In genomic region chrX:39616098-39616729, GRCh38 we compare ENCODE assay signal across 15 cellular contexts.
DNase-seq lines count a peak whose midpoint lies in the region; ATAC-seq and TF ChIP-seq lines count a peak whose summit lies in the region.
"Had no signal": no experiment of that assay in that cellular context is flagged by ENCODE, and none has a peak within 500 bp of the region (broad histone marks: within the 10 kb centered on the region; RNA-seq: fewer than 3 reads in every experiment).

No MANE protein-coding gene starts in this region.

- peaks cover 60% of the 10 kb centered on the region for H3K27me3 ChIP-seq in osteoblast (ENCODE audit: insufficient read depth, low read length)

- H3K9me2 ChIP-seq in OCI-LY7 (ENCODE audit: insufficient read depth, low read length): no peaks in the 10 kb centered on the region

- no peak overlapping the region for H3K27ac ChIP-seq in OCI-LY7 (ENCODE audit: low read depth, low read length, poor library complexity, severe bottlenecking)
- no peak overlapping the region for H3K27ac ChIP-seq in osteoblast (ENCODE audit: low read depth, low read length)

- BruUV-seq in OCI-LY7 (replicated peaks; lab: Mats Ljungman, UMichigan): no TSS peak

- H3K4me3 ChIP-seq in OCI-LY7 (ENCODE audit: low read depth, low read length, poor library complexity, severe bottlenecking) (no peak overlapping the region), osteoblast (ENCODE audit: insufficient read depth, low read length) (no peak overlapping the region)

- no peak for TF ChIP-seq CTCF in OCI-LY7 (conservative IDR thresholded peaks at IDR 0.05; ENCODE audit: low read length)
- TF ChIP-seq CTCF in osteoblast (IDR thresholded peaks at IDR 0.05; ENCODE audit: extremely low read depth, low read depth, low read length): no peak

- H3K27me3 Mint-ChIP-seq in activated naive CD4-positive, alpha-beta T cell treated with anti-CD3 and anti-CD28 coated beads, Interleukin-2, amount 50 U/mL, for 24 hours: no peaks in the 10 kb centered on the region
- no peaks in the 10 kb centered on the region for H3K27me3 Mint-ChIP-seq in T-helper 2 cell treated with Interferon-gamma antibody and Interleukin-4, amounts not matched to agents 5 μg/mL and 100 μg/mL, for 36 hours (ENCODE audit: low read depth)

- no peaks in the 10 kb centered on the region for H3K4me1 ChIP-seq in OCI-LY7 (ENCODE audit: insufficient read depth, low read length, poor library complexity, severe bottlenecking)
- no peaks in the 10 kb centered on the region for H3K4me1 ChIP-seq in osteoblast (ENCODE audit: insufficient read depth, low read length)

- H3K79me2 ChIP-seq in OCI-LY7 (ENCODE audit: insufficient read depth, low read depth, low read length) (no peaks in the 10 kb centered on the region), osteoblast (ENCODE audit: insufficient read depth, low read length) (no peaks in the 10 kb centered on the region)

- peak; percentile 49 for ATAC-seq in HG02623 (IDR thresholded peaks at IDR 0.05; ENCODE audit: unreplicated experiment)
- no peak for ATAC-seq in GM18520 (IDR thresholded peaks at IDR 0.05; ENCODE audit: unreplicated experiment)

- H3K9me3 Mint-ChIP-seq in activated naive CD4-positive, alpha-beta T cell treated with anti-CD3 and anti-CD28 coated beads, Interleukin-2, amount 50 U/mL, for 24 hours: no peaks in the 10 kb centered on the region
- H3K9me3 Mint-ChIP-seq in T-helper 2 cell treated with Interferon-gamma antibody and Interleukin-4, amounts not matched to agents 5 μg/mL and 100 μg/mL, for 36 hours: no peaks in the 10 kb centered on the region

- POLR2A ChIA-PET in OCI-LY7 (lab: Charles Lee): no interaction called here

- intact Hi-C loops in OCI-LY7 (cut with micrococcal nuclease; ENCODE audit: unreplicated experiment): no loop called here

- DNase-seq in activated naive CD4-positive, alpha-beta T cell treated with anti-CD3 and anti-CD28 coated beads, Interleukin-2, amount 50 U/mL, for 16 hours: no peak
- DNase-seq in OCI-LY7 (ENCODE audit: low spot score) (peak; percentile 13), osteoblast (ENCODE audit: insufficient read length, low spot score, missing footprints) (peak; percentile 73), medulla oblongata (ENCODE audit: extremely low spot score) (no peak)
- DNase-seq in T-helper 2 cell treated with Interferon-gamma antibody and Interleukin-4, amounts not matched to agents 5 μg/mL and 100 μg/mL, for 36 hours (ENCODE audit: low spot score): no peak
- DNase-seq: amniotic stem cell; DMS53; NCI-H1417 treated with DMSO at 0.1 percent for 48 hours; NCI-H774; retina; stimulated activated CD4-positive, alpha-beta T cell treated with anti-CD3 and anti-CD28 coated beads, Interleukin-4, amount 100 ng/mL, for 4 hours; T-helper 1 cell had no signal

- H3K9me3 ChIP-seq in OCI-LY7 (ENCODE audit: low read length): no peaks in the 10 kb centered on the region
- H3K9me3 ChIP-seq in osteoblast (ENCODE audit: low read depth, low read length): no peaks in the 10 kb centered on the region

- H3K4me3 Mint-ChIP-seq in activated naive CD4-positive, alpha-beta T cell treated with anti-CD3 and anti-CD28 coated beads, Interleukin-2, amount 50 U/mL, for 24 hours: no peak overlapping the region
- H3K4me3 Mint-ChIP-seq in T-helper 2 cell treated with Interferon-gamma antibody and Interleukin-4, amounts not matched to agents 5 μg/mL and 100 μg/mL, for 36 hours: no peak overlapping the region

- CTCF ChIA-PET in OCI-LY7 (lab: Charles Lee; ENCODE audit: unreplicated experiment): no interaction called here

- no peak overlapping the region for H3K4me2 ChIP-seq in OCI-LY7 (ENCODE audit: low read length)
- no peak overlapping the region for H3K4me2 ChIP-seq in osteoblast (ENCODE audit: insufficient read depth, low read length)

- H2AFZ ChIP-seq in OCI-LY7 (ENCODE audit: low read length): no peak overlapping the region
- no peak overlapping the region for H2AFZ ChIP-seq in osteoblast (ENCODE audit: low read length)

- no peaks in the 10 kb centered on the region for H3K36me3 ChIP-seq in OCI-LY7 (ENCODE audit: insufficient read depth, low read length)
- no peaks in the 10 kb centered on the region for H3K36me3 ChIP-seq in osteoblast (ENCODE audit: insufficient read depth, low read length)

- H3K36me3 Mint-ChIP-seq in activated naive CD4-positive, alpha-beta T cell treated with anti-CD3 and anti-CD28 coated beads, Interleukin-2, amount 50 U/mL, for 24 hours: no peaks in the 10 kb centered on the region
- H3K36me3 Mint-ChIP-seq in T-helper 2 cell treated with Interferon-gamma antibody and Interleukin-4, amounts not matched to agents 5 μg/mL and 100 μg/mL, for 36 hours (ENCODE audit: low read depth): no peaks in the 10 kb centered on the region

- peaks cover 24% of the 10 kb centered on the region for H3K4me1 Mint-ChIP-seq in activated naive CD4-positive, alpha-beta T cell treated with anti-CD3 and anti-CD28 coated beads, Interleukin-2, amount 50 U/mL, for 24 hours
- peaks cover 12% of the 10 kb centered on the region for H3K4me1 Mint-ChIP-seq in T-helper 2 cell treated with Interferon-gamma antibody and Interleukin-4, amounts not matched to agents 5 μg/mL and 100 μg/mL, for 36 hours (ENCODE audit: low read depth)

- H3K27ac Mint-ChIP-seq in activated naive CD4-positive, alpha-beta T cell treated with anti-CD3 and anti-CD28 coated beads, Interleukin-2, amount 50 U/mL, for 24 hours: peak overlapping the region; percentile 51
- no peak overlapping the region for H3K27ac Mint-ChIP-seq in T-helper 2 cell treated with Interferon-gamma antibody and Interleukin-4, amounts not matched to agents 5 μg/mL and 100 μg/mL, for 36 hours

- H4K20me1 ChIP-seq in OCI-LY7 (ENCODE audit: insufficient read depth, low read length): no peaks in the 10 kb centered on the region
- H4K20me1 ChIP-seq in osteoblast (ENCODE audit: insufficient read depth, low read length): no peaks in the 10 kb centered on the region

Comparison
In these comparisons a context has a peak if more than half of its experiments do, and no peak if none do; other contexts are left out.
1. DNase-seq: peak in OCI-LY7 (single experiment) and osteoblast (single experiment); none in activated naive CD4-positive, alpha-beta T cell treated with anti-CD3 and anti-CD28 coated beads, Interleukin-2, amount 50 U/mL, for 16 hours (single experiment), medulla oblongata (single experiment) and T-helper 2 cell treated with Interferon-gamma antibody and Interleukin-4, amounts not matched to agents 5 μg/mL and 100 μg/mL, for 36 hours (single experiment).